Comparison of ENCODE assay signal across 7 cellular contexts in genomic region chr20:38107916-38108315, GRCh38. TPM values are rescaled to one million over a fixed set of nuclear protein-coding genes. Genes with fewer than 3 reads are reported as not detected.
DNase-seq lines count a peak whose midpoint lies in the region; ATAC-seq, FAIRE-seq and TF ChIP-seq lines count a peak whose summit lies in the region.
"Not testable (repeated sequence)": the region's sequence is repeated elsewhere in the genome, so short reads cannot be mapped to it uniquely, and the experiment has no call there.

No MANE protein-coding gene starts in this region.

- H4K8ac ChIP-seq in mesenchymal stem cell (ENCODE audit: low read length) = peak overlapping the region; percentile 29

- H2BK12ac ChIP-seq in mesenchymal stem cell (ENCODE audit: low read length in 2 of 2) = peak overlapping the region in 1 of 2 experiments; percentile 100

- TF ChIP-seq RAD21 in K562 (CRISPR knock-in tag; conservative IDR thresholded peaks at IDR 0.05 in 1 of 2, IDR thresholded peaks at IDR 0.05 in 1 of 2) = not testable (repeated sequence)

- H3K4me1 ChIP-seq in K562 (replicated peaks in 1 of 2; ENCODE audit: control insufficient read depth in 2 of 2, insufficient read depth in 2 of 2, low read length in 2 of 2) (peaks cover 5 to 20% of the 10 kb centered on the region in 2 experiments), right atrium auricular region (peaks cover 0 to 42% of the 10 kb centered on the region in 2 donors), skeletal muscle tissue (ENCODE audit: control insufficient read depth in 3 of 3, insufficient read depth in 3 of 3, low read length in 3 of 3) (peaks cover 43 to 48% (median 47%) of the 10 kb centered on the region in 3 donors), upper lobe of right lung (peaks cover 26% of the 10 kb centered on the region)
- not testable (repeated sequence) for H3K4me1 ChIP-seq in mesenchymal stem cell (ENCODE audit: control insufficient read depth, insufficient read depth, low read depth, low read length)

- peak overlapping the region; percentile 10; the same call in 1 of the 2 replicates for H3K27ac ChIP-seq in RWPE1
- not testable (repeated sequence) for H3K27ac ChIP-seq in K562 (ENCODE audit: extremely low read depth, low read depth, low read length); mesenchymal stem cell (ENCODE audit: low read length, poor library complexity, severe bottlenecking)
- H3K27ac ChIP-seq in right atrium auricular region = peak overlapping the region; percentile 77 to 88
- H3K27ac ChIP-seq in skeletal muscle tissue (ENCODE audit: low read depth, low read length) = peak overlapping the region; percentile 95
- peak overlapping the region; percentile 65 for H3K27ac ChIP-seq in upper lobe of right lung

- not testable (repeated sequence) for H3K79me1 ChIP-seq in mesenchymal stem cell (replicated peaks; ENCODE audit: low read length, poor library complexity, severe bottlenecking)

- not testable (repeated sequence) for FAIRE-seq in K562 (lab: Jason Lieb, UNC)

- DNase-seq in NCI-H2029 (lab: John Stamatoyannopoulos, UW) (peak; percentile 23), right atrium auricular region (ENCODE audit: low spot score) (peak; percentile 57)
- DNase-seq in RWPE1 (ENCODE audit: low spot score); K562 (ENCODE audit: extremely low read depth in 1 of 4, low spot score in 3 of 4); mesenchymal stem cell; upper lobe of right lung: not testable (repeated sequence)

- CTCF ChIA-PET in RWPE1 (lab: Yijun Ruan, JAX); K562 (lab: Yijun Ruan, JAX; ENCODE audit: low intra/inter-chr PET ratio): not testable (repeated sequence)

- peak overlapping the region in 1 of 2 experiments; percentile 94 for H3K14ac ChIP-seq in mesenchymal stem cell (ENCODE audit: low read length in 2 of 2)

- not testable (repeated sequence) for BruUV-seq in K562 (replicated peaks; lab: Mats Ljungman, UMichigan)

- H3K9me1 ChIP-seq in K562 (ENCODE audit: control insufficient read depth, insufficient read depth, low read length) = not testable (repeated sequence)

- intact Hi-C loops in K562 (cut with micrococcal nuclease); upper lobe of right lung (cut with DNase I): not testable (repeated sequence)

- peak overlapping the region; percentile 9 for H2BK120ac ChIP-seq in mesenchymal stem cell (ENCODE audit: low read depth, low read length)

- POLR2A ChIA-PET in RWPE1 (lab: Yijun Ruan, JAX; ENCODE audit: low non-redundant PET); K562 (lab: Yijun Ruan, JAX): not testable (repeated sequence)

- not testable (repeated sequence) for TF ChIP-seq CTCF in RWPE1 (conservative IDR thresholded peaks at IDR 0.05; ENCODE audit: low read depth); K562 (IDR thresholded peaks at IDR 0.05 in 2 of 3, conservative IDR thresholded peaks at IDR 0.05 in 1 of 3; ENCODE audit: insufficient read depth in 2 of 3, low read depth in 1 of 3, low read length in 3 of 3); right atrium auricular region (IDR thresholded peaks at IDR 0.05); upper lobe of right lung (IDR thresholded peaks at IDR 0.05)

- H3K36me3 ChIP-seq in K562 (ENCODE audit: control insufficient read depth, insufficient read depth, low read length); right atrium auricular region; mesenchymal stem cell (ENCODE audit: control insufficient read depth in 1 of 2, insufficient read depth in 2 of 2, low read depth in 1 of 2, low read length in 2 of 2); skeletal muscle tissue (ENCODE audit: control insufficient read depth in 3 of 3, insufficient read depth in 3 of 3, low read length in 3 of 3); upper lobe of right lung: not testable (repeated sequence)

- in situ Hi-C loops in K562 (cut with MboI) = not testable (repeated sequence)

- H3K9me3 ChIP-seq in K562 (replicated peaks; ENCODE audit: control insufficient read depth, insufficient read depth, low read depth, low read length); right atrium auricular region; mesenchymal stem cell (ENCODE audit: control insufficient read depth, low read length); skeletal muscle tissue (ENCODE audit: control insufficient read depth in 3 of 3, low read length in 3 of 3); upper lobe of right lung: not testable (repeated sequence)

- H2BK5ac ChIP-seq in mesenchymal stem cell (ENCODE audit: low read depth, low read length, poor library complexity, severe bottlenecking) = not testable (repeated sequence)

- not testable (repeated sequence) for H3K4me2 ChIP-seq in K562 (ENCODE audit: insufficient read depth, low read length); mesenchymal stem cell (ENCODE audit: low read length, poor library complexity, severe bottlenecking)

- peak overlapping the region; percentile 68 to 79 for H3K18ac ChIP-seq in mesenchymal stem cell (ENCODE audit: low read depth in 1 of 2, low read length in 2 of 2)

- H2BK15ac ChIP-seq in mesenchymal stem cell (ENCODE audit: low read depth, poor library complexity, severe bottlenecking) = not testable (repeated sequence)

- H3K27me3 ChIP-seq in K562 (ENCODE audit: control insufficient read depth in 2 of 2, insufficient read depth in 2 of 2, low read length in 2 of 2); right atrium auricular region; mesenchymal stem cell (ENCODE audit: control insufficient read depth in 1 of 2, insufficient read depth in 1 of 2, low read length in 2 of 2); skeletal muscle tissue (ENCODE audit: control insufficient read depth in 3 of 3, insufficient read depth in 3 of 3, low read length in 3 of 3); upper lobe of right lung: not testable (repeated sequence)

- peak overlapping the region; percentile 71 for H4K91ac ChIP-seq in mesenchymal stem cell (ENCODE audit: low read length)

- not testable (repeated sequence) for TF ChIP-seq EP300 in K562 (IDR thresholded peaks at IDR 0.05; ENCODE audit: low read length)

- not testable (repeated sequence) for H3K23ac ChIP-seq in mesenchymal stem cell (ENCODE audit: low read length in 2 of 2)

- peak overlapping the region in 1 of 2 experiments; percentile 60 for H3K4ac ChIP-seq in mesenchymal stem cell (ENCODE audit: low read depth in 1 of 2, low read length in 2 of 2)

- not testable (repeated sequence) for H2AFZ ChIP-seq in K562 (ENCODE audit: low read depth, low read length); mesenchymal stem cell (ENCODE audit: low read depth, low read length)

- not testable (repeated sequence) for H4K20me1 ChIP-seq in K562 (replicated peaks; ENCODE audit: control insufficient read depth, insufficient read depth, low read length)

- 58% methylated on average over 7 of the region's 7 CpGs for WGBS in K562 (ENCODE audit: insufficient coverage, low coverage, missing lambda C conversion rate)
- 93% methylated on average over 7 of the region's 7 CpGs for WGBS in mesenchymal stem cell

- not testable (repeated sequence) for TF ChIP-seq POLR2A in K562 (conservative IDR thresholded peaks at IDR 0.05)

- H2AK5ac ChIP-seq in mesenchymal stem cell (ENCODE audit: low read length, severe bottlenecking) = not testable (repeated sequence)

- not testable (repeated sequence) for H3K9ac ChIP-seq in K562 (ENCODE audit: insufficient read depth in 1 of 2, low read depth in 2 of 2, low read length in 2 of 2); mesenchymal stem cell (ENCODE audit: low read length); skeletal muscle tissue (ENCODE audit: low read depth in 1 of 3, low read length in 3 of 3)

- ATAC-seq in K562, upper lobe of right lung: not testable (repeated sequence)

- H3K79me2 ChIP-seq in K562 (ENCODE audit: control insufficient read depth, insufficient read depth, low read length) = not testable (repeated sequence)

- not testable (repeated sequence) for H3K4me3 ChIP-seq in K562; right atrium auricular region; mesenchymal stem cell (ENCODE audit: insufficient read depth in 1 of 2, low read depth in 1 of 2, low read length in 2 of 2); skeletal muscle tissue (ENCODE audit: low read length in 3 of 3); upper lobe of right lung

TF ChIP-seq in K562, 482 proteins besides CTCF, POLR2A, EP300 and RAD21:
- 0 out of 2 replicates have a peak, but pooled peaks have one; percentile 21 for TF ChIP-seq EGR1 (conservative IDR thresholded peaks at IDR 0.05)

RNA-seq across cellular contexts. Expression of gene TGM2, which starts 57.2 kb away (rescaled TPM):
- 34.9 and 72.8 TPM in 2 replicates for total RNA-seq in K562 (2011; cell fraction: chromatin; rRNA removed; ENCODE audit: low replicate concordance)
- 45.9 and 47.5 TPM in 2 replicates for total RNA-seq in K562 (2011; cell fraction: nucleolus; rRNA removed)
- 36.4 and 37.1 TPM in 2 replicates for total RNA-seq in K562 (2011; cell fraction: nucleoplasm; rRNA removed)
- total RNA-seq in K562 (2014; rRNA removed) (48.3 and 61.2 TPM in 2 replicates), K562 (2014; rRNA removed; fragmentation: Illumina TruSeq; extraction: Trizol) (17.4 and 22.0 TPM in 2 replicates), K562 (2015; rRNA removed; fragmentation: Illumina TruSeq; extraction: Trizol) (20.4 and 21.0 TPM in 2 replicates), K562 (2021) (78.5 and 82.3 TPM in 2 replicates), right atrium auricular region (1,000 to 10,000 TPM in 1 of 2 donors, 100 to 1,000 TPM in 1; 680 to 1,303 TPM), skeletal muscle tissue (7.3 TPM), upper lobe of right lung (562 TPM)
- polyA plus RNA-seq in K562 (2011; rRNA removed) (35.3 and 37.6 TPM in 2 replicates), K562 (2014; fragmentation: Illumina TruSeq; extraction: Trizol) (55.1 and 56.7 TPM in 2 replicates), K562 (2014; fragmentation: Nextera tagmentation; extraction: Ambion mirVana) (1 to 10 TPM; 5.5 TPM), K562 (2014; rRNA removed) (43.9 and 48.0 TPM in 2 replicates)
- polyA plus RNA-seq in K562 (2011; cell fraction: cytosol; rRNA removed) = 31.6 and 76.0 TPM in 2 replicates
- polyA plus RNA-seq in K562 (2011; cell fraction: nucleus; rRNA removed) = 26.4 and 54.7 TPM in 2 replicates
- polyA plus RNA-seq in K562 (2012) = 47.9 and 85.2 TPM in 2 replicates
- polyA minus RNA-seq in K562 (2011; rRNA and poly(A)+ RNA removed) = 21.4 and 54.6 TPM in 2 replicates
- polyA minus RNA-seq in K562 (2011; cell fraction: cytosol; rRNA and poly(A)+ RNA removed) = 46.4 and 51.2 TPM in 2 replicates
- polyA minus RNA-seq in K562 (2011; cell fraction: nucleus; rRNA and poly(A)+ RNA removed) = 18.8 and 21.4 TPM in 2 replicates
- 537 TPM for polyA plus RNA-seq in mesenchymal stem cell (2013, experiment 1 of 2)
- polyA plus RNA-seq in mesenchymal stem cell (2013, experiment 2 of 2) = 530 TPM
